Comparison of ENCODE assay signal across 1 cellular context in the genomic region with DNA sequence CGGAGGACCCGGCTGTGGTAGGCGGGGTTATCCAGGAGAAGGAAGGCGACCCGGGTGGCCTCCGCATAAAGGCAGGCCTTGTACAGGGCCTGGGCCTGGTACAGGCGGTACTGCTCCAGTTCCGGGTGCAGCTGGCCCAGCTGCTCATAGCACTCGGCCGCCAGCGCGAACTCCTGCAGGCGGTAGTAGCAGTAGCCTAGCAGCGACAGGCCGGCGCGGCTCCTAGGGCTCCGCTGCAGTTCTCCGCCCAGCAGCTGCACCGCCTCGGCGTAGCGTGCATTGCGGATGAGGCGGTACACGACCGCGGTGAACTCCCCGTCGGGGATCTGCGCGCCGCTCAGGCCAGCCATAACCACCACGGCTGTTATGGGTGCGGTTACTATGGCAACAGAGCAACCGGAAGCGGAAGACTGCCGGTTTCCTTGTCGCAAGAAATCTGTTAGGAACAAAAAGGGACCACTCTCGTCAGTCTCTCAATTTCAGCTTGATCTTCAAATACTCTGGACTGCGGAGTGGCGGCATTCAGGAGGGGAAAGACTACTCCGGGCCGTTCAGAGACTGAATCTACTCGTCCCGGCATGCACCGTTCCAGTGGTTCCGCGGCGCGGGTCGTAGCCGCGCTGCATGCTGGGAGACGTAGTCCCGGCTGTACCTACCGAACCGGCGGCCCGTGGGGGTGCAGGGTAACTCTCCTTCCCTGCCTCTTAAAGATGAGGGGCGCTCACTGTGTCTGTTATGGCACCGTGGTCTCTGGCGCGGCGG.
TF ChIP-seq lines count a peak whose summit lies in the region.

No MANE protein-coding gene starts in this region.

TF ChIP-seq in HepG2, 621 proteins besides CTCF, POLR2A, EP300 and RAD21 (continued from another document and continues in another):
- TF ChIP-seq ZNF564 (CRISPR knock-in tag; IDR thresholded peaks at IDR 0.05) = no peak
- no peak for TF ChIP-seq SP2 (CRISPR knock-in tag; IDR thresholded peaks at IDR 0.05)
- TF ChIP-seq BCLAF1 (IDR thresholded peaks at IDR 0.05) = no peak
- peak; percentile 78 for TF ChIP-seq POGZ (CRISPR knock-in tag; IDR thresholded peaks at IDR 0.05)
- TF ChIP-seq ZC3H4 (CRISPR knock-in tag; IDR thresholded peaks at IDR 0.05; ENCODE audit: borderline replicate concordance) = no peak
- TF ChIP-seq ZBED4 (CRISPR knock-in tag; IDR thresholded peaks at IDR 0.05; ENCODE audit: borderline replicate concordance) = peak; percentile 58; the same call in 1 of the 2 replicates
- TF ChIP-seq ZSCAN31 (CRISPR knock-in tag; IDR thresholded peaks at IDR 0.05; ENCODE audit: low read depth) = peak; percentile 64
- peak; percentile 50; the same call in 1 of the 2 replicates for TF ChIP-seq TAF1 (CRISPR knock-in tag; IDR thresholded peaks at IDR 0.05)
- TF ChIP-seq ASH2L (IDR thresholded peaks at IDR 0.05; ENCODE audit: insufficient read length, low read depth, low read length) = peak; percentile 90
- TF ChIP-seq STAG1 (CRISPR knock-in tag; IDR thresholded peaks at IDR 0.05) = peak; percentile 17; the same call in 1 of the 2 replicates
- TF ChIP-seq, protein P1, sequence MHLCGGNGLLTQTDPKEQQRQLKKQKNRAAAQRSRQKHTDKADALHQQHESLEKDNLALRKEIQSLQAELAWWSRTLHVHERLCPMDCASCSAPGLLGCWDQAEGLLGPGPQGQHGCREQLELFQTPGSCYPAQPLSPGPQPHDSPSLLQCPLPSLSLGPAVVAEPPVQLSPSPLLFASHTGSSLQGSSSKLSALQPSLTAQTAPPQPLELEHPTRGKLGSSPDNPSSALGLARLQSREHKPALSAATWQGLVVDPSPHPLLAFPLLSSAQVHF (CRISPR knock-in tag; IDR thresholded peaks at IDR 0.05) = no peak
- no peak for TF ChIP-seq GPN1 (CRISPR knock-in tag; IDR thresholded peaks at IDR 0.05; ENCODE audit: borderline replicate concordance)
- TF ChIP-seq ZNF441 (CRISPR knock-in tag; IDR thresholded peaks at IDR 0.05; ENCODE audit: borderline replicate concordance) = peak; percentile 15; the same call in 1 of the 2 replicates
- TF ChIP-seq, protein P2, sequence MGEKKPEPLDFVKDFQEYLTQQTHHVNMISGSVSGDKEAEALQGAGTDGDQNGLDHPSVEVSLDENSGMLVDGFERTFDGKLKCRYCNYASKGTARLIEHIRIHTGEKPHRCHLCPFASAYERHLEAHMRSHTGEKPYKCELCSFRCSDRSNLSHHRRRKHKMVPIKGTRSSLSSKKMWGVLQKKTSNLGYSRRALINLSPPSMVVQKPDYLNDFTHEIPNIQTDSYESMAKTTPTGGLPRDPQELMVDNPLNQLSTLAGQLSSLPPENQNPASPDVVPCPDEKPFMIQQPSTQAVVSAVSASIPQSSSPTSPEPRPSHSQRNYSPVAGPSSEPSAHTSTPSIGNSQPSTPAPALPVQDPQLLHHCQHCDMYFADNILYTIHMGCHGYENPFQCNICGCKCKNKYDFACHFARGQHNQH (CRISPR knock-in tag; IDR thresholded peaks at IDR 0.05) = peak; percentile 41; the same call in 1 of the 2 replicates
- TF ChIP-seq ZNF839 (CRISPR knock-in tag; IDR thresholded peaks at IDR 0.05; ENCODE audit: borderline replicate concordance) = peak; percentile 100
- peak; percentile 65; the same call in 1 of the 2 replicates for TF ChIP-seq SMAD3 (CRISPR knock-in tag; IDR thresholded peaks at IDR 0.05)
- no peak for TF ChIP-seq ZNF569 (CRISPR knock-in tag; IDR thresholded peaks at IDR 0.05; ENCODE audit: borderline replicate concordance)
- peak; percentile 14; the same call in 1 of the 2 replicates for TF ChIP-seq RXRB (CRISPR knock-in tag; IDR thresholded peaks at IDR 0.05; ENCODE audit: borderline replicate concordance)
- peak; percentile 94 for TF ChIP-seq KDM2A (CRISPR knock-in tag; IDR thresholded peaks at IDR 0.05; ENCODE audit: borderline replicate concordance, low read depth)
- TF ChIP-seq ZNF747 (CRISPR knock-in tag; IDR thresholded peaks at IDR 0.05; ENCODE audit: borderline replicate concordance) = peak; percentile 82
- TF ChIP-seq ZNF781 (CRISPR knock-in tag; IDR thresholded peaks at IDR 0.05; ENCODE audit: borderline replicate concordance, not compliant biosample characterization) = peak; percentile 69
- TF ChIP-seq, protein P3, sequence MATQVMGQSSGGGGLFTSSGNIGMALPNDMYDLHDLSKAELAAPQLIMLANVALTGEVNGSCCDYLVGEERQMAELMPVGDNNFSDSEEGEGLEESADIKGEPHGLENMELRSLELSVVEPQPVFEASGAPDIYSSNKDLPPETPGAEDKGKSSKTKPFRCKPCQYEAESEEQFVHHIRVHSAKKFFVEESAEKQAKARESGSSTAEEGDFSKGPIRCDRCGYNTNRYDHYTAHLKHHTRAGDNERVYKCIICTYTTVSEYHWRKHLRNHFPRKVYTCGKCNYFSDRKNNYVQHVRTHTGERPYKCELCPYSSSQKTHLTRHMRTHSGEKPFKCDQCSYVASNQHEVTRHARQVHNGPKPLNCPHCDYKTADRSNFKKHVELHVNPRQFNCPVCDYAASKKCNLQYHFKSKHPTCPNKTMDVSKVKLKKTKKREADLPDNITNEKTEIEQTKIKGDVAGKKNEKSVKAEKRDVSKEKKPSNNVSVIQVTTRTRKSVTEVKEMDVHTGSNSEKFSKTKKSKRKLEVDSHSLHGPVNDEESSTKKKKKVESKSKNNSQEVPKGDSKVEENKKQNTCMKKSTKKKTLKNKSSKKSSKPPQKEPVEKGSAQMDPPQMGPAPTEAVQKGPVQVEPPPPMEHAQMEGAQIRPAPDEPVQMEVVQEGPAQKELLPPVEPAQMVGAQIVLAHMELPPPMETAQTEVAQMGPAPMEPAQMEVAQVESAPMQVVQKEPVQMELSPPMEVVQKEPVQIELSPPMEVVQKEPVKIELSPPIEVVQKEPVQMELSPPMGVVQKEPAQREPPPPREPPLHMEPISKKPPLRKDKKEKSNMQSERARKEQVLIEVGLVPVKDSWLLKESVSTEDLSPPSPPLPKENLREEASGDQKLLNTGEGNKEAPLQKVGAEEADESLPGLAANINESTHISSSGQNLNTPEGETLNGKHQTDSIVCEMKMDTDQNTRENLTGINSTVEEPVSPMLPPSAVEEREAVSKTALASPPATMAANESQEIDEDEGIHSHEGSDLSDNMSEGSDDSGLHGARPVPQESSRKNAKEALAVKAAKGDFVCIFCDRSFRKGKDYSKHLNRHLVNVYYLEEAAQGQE (IDR thresholded peaks at IDR 0.05; ENCODE audit: borderline replicate concordance in 1 of 2, low read depth in 1 of 2, low read length in 2 of 2) = no peak
- no peak for TF ChIP-seq CSRNP2 (CRISPR knock-in tag; conservative IDR thresholded peaks at IDR 0.05; ENCODE audit: low read depth)
- TF ChIP-seq ZBTB39 (CRISPR knock-in tag; IDR thresholded peaks at IDR 0.05) = peak; percentile 21; the same call in 1 of the 2 replicates
- peak; percentile 100 for TF ChIP-seq ZNF777 (CRISPR knock-in tag; IDR thresholded peaks at IDR 0.05)
- TF ChIP-seq ZNF788 (CRISPR knock-in tag; IDR thresholded peaks at IDR 0.05; ENCODE audit: borderline replicate concordance) = peak; percentile 78; the same call in 1 of the 2 replicates
- peak; percentile 77 for TF ChIP-seq AGO2 (optimal IDR thresholded peaks at IDR 0.05; ENCODE audit: low read depth, low read length)
- TF ChIP-seq SOX13 (IDR thresholded peaks at IDR 0.05) = no peak
- TF ChIP-seq SOX13 (CRISPR knock-in tag; conservative IDR thresholded peaks at IDR 0.05 in 1 of 2, IDR thresholded peaks at IDR 0.05 in 1 of 2) = peak in 1 of 2 experiments; percentile 25; a peak in 3 of 4 replicates
- peak; percentile 88 for TF ChIP-seq RBM22 (optimal IDR thresholded peaks at IDR 0.05; ENCODE audit: low read length)
- no peak for TF ChIP-seq HNF1A (IDR thresholded peaks at IDR 0.05; ENCODE audit: low read depth)
- TF ChIP-seq HNF1A (CRISPR knock-in tag; IDR thresholded peaks at IDR 0.05; ENCODE audit: borderline replicate concordance) = peak; percentile 54; the same call in 1 of the 2 replicates
